20 cellular contexts compared by ENCODE assay signal in the genomic region with DNA sequence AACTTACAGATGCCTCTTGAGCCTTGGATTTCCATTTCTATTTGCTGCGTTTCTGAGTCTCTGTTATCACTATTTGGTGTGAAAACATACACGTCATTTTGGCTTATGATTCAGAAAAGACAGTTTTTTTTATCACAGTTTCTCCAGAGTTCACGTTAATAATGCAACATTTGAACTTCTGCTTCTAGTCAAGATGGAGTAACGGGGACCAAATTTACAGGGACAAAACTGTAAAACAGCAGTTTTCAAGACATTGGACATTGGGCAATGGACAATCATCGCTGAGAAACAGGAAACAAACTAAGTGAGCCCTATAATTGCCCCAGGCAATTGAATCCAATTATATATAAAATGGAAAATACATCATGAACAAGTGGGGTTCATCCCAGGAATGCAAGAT. TPM values are rescaled to one million over a fixed set of nuclear protein-coding genes. Genes with fewer than 3 reads are reported as not detected.
"Had no signal": no experiment of that assay in that cellular context is flagged by ENCODE, and none has a peak within 500 bp of the region (broad histone marks: within the 10 kb centered on the region; RNA-seq: fewer than 3 reads in every experiment).

No MANE protein-coding gene starts in this region.

- H3K4me3 ChIP-seq: ascending aorta, esophagus muscularis mucosa, lung, mucosa of descending colon had no signal

- H3K36me3 ChIP-seq: ascending aorta, esophagus muscularis mucosa had no signal

- H3K27ac Mint-ChIP-seq: activated CD8-positive, alpha-beta T cell treated with anti-CD3 and anti-CD28 coated beads, Interleukin-2, amount 10 ng/mL, durations not matched to agents 7 days and 5 days; activated naive CD8-positive, alpha-beta T cell treated with anti-CD3 and anti-CD28 coated beads, Interleukin-2, amount 50 U/mL, for 24 hours; activated T-helper 1 cell treated with anti-CD3 and anti-CD28 coated beads, Interleukin-12 subunit alpha, Interleukin-12 subunit beta, Interleukin-2, Interleukin-4 antibody, amounts not matched to agents 30 ng/mL and 10 ng/mL and 1 ng/mL, durations not matched to agents 14 hours and 24 hours and 36 hours; nephron; type B pancreatic cell had no signal

- H3K27me3 Mint-ChIP-seq: type B pancreatic cell had no signal

- H3K4me1 Mint-ChIP-seq: activated naive CD8-positive, alpha-beta T cell treated with anti-CD3 and anti-CD28 coated beads, Interleukin-2, amount 50 U/mL, for 24 hours; nephron had no signal

- H3K36me3 Mint-ChIP-seq: type B pancreatic cell had no signal

- H3K27ac ChIP-seq: ascending aorta, esophagus muscularis mucosa, VCaP had no signal

- H3K9me3 ChIP-seq: ascending aorta, esophagus muscularis mucosa, mucosa of descending colon had no signal

- H3K9me3 Mint-ChIP-seq: activated T-helper 1 cell treated with anti-CD3 and anti-CD28 coated beads, Interleukin-12 subunit alpha, Interleukin-12 subunit beta, Interleukin-2, Interleukin-4 antibody, amounts not matched to agents 30 ng/mL and 10 ng/mL and 1 ng/mL, durations not matched to agents 14 hours and 24 hours and 36 hours had no signal

- DNase-seq: activated CD4-positive, alpha-beta T cell treated with anti-CD3 and anti-CD28 coated beads for 4 hours; activated CD8-positive, alpha-beta memory T cell treated with anti-CD3 and anti-CD28 coated beads, Interleukin-2, amount 50 U/mL, for 48 hours; activated CD8-positive, alpha-beta T cell treated with anti-CD3 and anti-CD28 coated beads, Interleukin-2, amount 10 ng/mL, durations not matched to agents 7 days and 5 days; activated naive CD4-positive, alpha-beta T cell treated with Interleukin-2 at 50 U/mL for 16 hours; activated naive CD8-positive, alpha-beta T cell treated with anti-CD3 and anti-CD28 coated beads, Interleukin-2, amount 50 U/mL, for 24 hours; foreskin fibroblast; glutamatergic neuron; mucosa of descending colon; stimulated activated CD4-positive, alpha-beta T cell treated with anti-CD3 and anti-CD28 coated beads, Interleukin-2, amount 100 ng/mL, for 24 hours; stimulated activated naive CD4-positive, alpha-beta T cell treated with Interleukin-2 at 50 U/mL for 16 hours; T-helper 2 cell had no signal

- ATAC-seq: activated CD8-positive, alpha-beta T cell treated with anti-CD3 and anti-CD28 coated beads, Interleukin-2, amount 10 ng/mL, durations not matched to agents 7 days and 5 days; activated naive CD8-positive, alpha-beta T cell treated with anti-CD3 and anti-CD28 coated beads, Interleukin-2, amount 50 U/mL, for 24 hours; mucosa of descending colon; sciatic nerve had no signal

- H3K4me3 Mint-ChIP-seq: activated CD8-positive, alpha-beta T cell treated with anti-CD3 and anti-CD28 coated beads, Interleukin-2, amount 10 ng/mL, durations not matched to agents 7 days and 5 days; activated naive CD8-positive, alpha-beta T cell treated with anti-CD3 and anti-CD28 coated beads, Interleukin-2, amount 50 U/mL, for 24 hours; activated T-helper 1 cell treated with anti-CD3 and anti-CD28 coated beads, Interleukin-12 subunit alpha, Interleukin-12 subunit beta, Interleukin-2, Interleukin-4 antibody, amounts not matched to agents 30 ng/mL and 10 ng/mL and 1 ng/mL, durations not matched to agents 14 hours and 24 hours and 36 hours; nephron; type B pancreatic cell had no signal

- H3K27me3 ChIP-seq: ascending aorta had no signal

- H3K4me1 ChIP-seq: ascending aorta, esophagus muscularis mucosa had no signal

RNA-seq across cellular contexts. Expression of a gene that starts 36.2 kb away (rescaled TPM):
- total RNA-seq: ascending aorta, pulmonary artery endothelial cell had no signal
